8 cellular contexts compared by ENCODE assay signal in genomic region chr6:159790149-159790946, GRCh38. TPM values are rescaled to one million over a fixed set of nuclear protein-coding genes. Genes with fewer than 3 reads are reported as not detected.
DNase-seq lines count a peak whose midpoint lies in the region; ATAC-seq, FAIRE-seq and TF ChIP-seq lines count a peak whose summit lies in the region.

Gene MRPL18, plus strand, starts transcription at chr6:159790467. Its CDS starts 121 bp downstream, at chr6:159790588.

- CTCF ChIA-PET in OCI-LY7 (lab: Charles Lee; ENCODE audit: unreplicated experiment) = interaction anchor here (0.7 to 0.9 kb wide), 2 partner anchors 63 to 99 kb away, joined by 3 to 4 read pairs; partner anchors contain the start of gene WTAP
- CTCF ChIA-PET in endothelial cell of umbilical vein (lab: Charles Lee) = interaction anchor here (0.7 to 2.4 kb wide), 10 partner anchors 16 to 743 kb away, joined by 3 to 7 read pairs (median 4); partner anchors contain the start of genes ACAT2 and WTAP

- no peak for FAIRE-seq in D721Med (lab: Jason Lieb, UNC)
- no peak for FAIRE-seq in endothelial cell of umbilical vein (lab: Jason Lieb, UNC)

- H3K27ac ChIP-seq in OCI-LY7 (ENCODE audit: low read depth, low read length, poor library complexity, severe bottlenecking) (peak within 1 kb of the TSS; percentile 88), endothelial cell of umbilical vein (ENCODE audit: insufficient read depth, low read depth, low read length) (peak within 1 kb of the TSS; percentile 62)

- TF ChIP-seq POLR2A in endothelial cell of umbilical vein (IDR thresholded peaks at IDR 0.05; ENCODE audit: low read depth, low read length) = peak; percentile 82

- H3K9me3 ChIP-seq in OCI-LY7 (ENCODE audit: low read length) = no peaks in the 10 kb centered on the region
- H3K9me3 ChIP-seq in endothelial cell of umbilical vein (replicated peaks; ENCODE audit: control insufficient read depth, insufficient read depth, low read length) = no peaks in the 10 kb centered on the region

- H3K4me1 ChIP-seq in OCI-LY7 (ENCODE audit: insufficient read depth, low read length, poor library complexity, severe bottlenecking) (peaks cover 68% of the 10 kb centered on the region), endothelial cell of umbilical vein (ENCODE audit: control insufficient read depth, extremely low read depth, insufficient read depth, low read length) (peaks cover 27% of the 10 kb centered on the region)

- BruUV-seq in OCI-LY7 (replicated peaks; lab: Mats Ljungman, UMichigan) = no TSS peak
- BruUV-seq in endothelial cell of umbilical vein (replicated peaks; lab: Mats Ljungman, UMichigan) = TSS peak; percentile 47

- peak; percentile 84 for ATAC-seq in GM21526 (IDR thresholded peaks at IDR 0.05; ENCODE audit: low FRiP score, unreplicated experiment)

- H3K79me2 ChIP-seq in OCI-LY7 (ENCODE audit: insufficient read depth, low read depth, low read length) = peaks cover 84% of the 10 kb centered on the region
- H3K79me2 ChIP-seq in endothelial cell of umbilical vein (ENCODE audit: control insufficient read depth, insufficient read depth, low read length) = peaks cover 74% of the 10 kb centered on the region

- H3K27me3 ChIP-seq in endothelial cell of umbilical vein (ENCODE audit: control insufficient read depth in 2 of 2, insufficient read depth in 2 of 2, low read length in 2 of 2) = no peaks in the 10 kb centered on the region

- TF ChIP-seq CTCF in D721Med (IDR thresholded peaks at IDR 0.05; ENCODE audit: insufficient read depth, missing control alignments) (no peak), OCI-LY7 (conservative IDR thresholded peaks at IDR 0.05; ENCODE audit: low read length) (no peak), endothelial cell of umbilical vein (IDR thresholded peaks at IDR 0.05; ENCODE audit: extremely low read depth in 1 of 2, insufficient read depth in 1 of 2, low read depth in 1 of 2, low read length in 2 of 2) (no peak)

- DNase-seq in D721Med (ENCODE audit: insufficient read length, low spot score) (peak; percentile 37), HuH-7.5 (ENCODE audit: low spot score) (peak; percentile 92), OCI-LY7 (ENCODE audit: low spot score) (peak; percentile 98), activated T-cell treated with anti-CD3 and anti-CD28 coated beads for 1 hour (ENCODE audit: low read depth) (peak; percentile 82), endothelial cell of umbilical vein (ENCODE audit: low read depth, low spot score) (peak; percentile 98), midbrain (lab: John Stamatoyannopoulos, UW) (peak; percentile 98)
- DNase-seq in stimulated activated CD8-positive, alpha-beta memory T cell treated with anti-CD3 and anti-CD28 coated beads, Interleukin-2, amount 100 ng/mL, for 48 hours (ENCODE audit: low read depth in 2 of 2) = peak; percentile 79 to 84

- no peaks in the 10 kb centered on the region for H3K9me2 ChIP-seq in OCI-LY7 (ENCODE audit: insufficient read depth, low read length)

- H3K4me3 ChIP-seq in OCI-LY7 (ENCODE audit: low read depth, low read length, poor library complexity, severe bottlenecking) (peak within 1 kb of the TSS; percentile 99), endothelial cell of umbilical vein (replicated peaks in 1 of 3; ENCODE audit: insufficient read depth in 1 of 3, low read depth in 1 of 3, low read length in 3 of 3) (peak within 1 kb of the TSS; percentile 63 to 95 (median 64))

- H3K36me3 ChIP-seq in OCI-LY7 (ENCODE audit: insufficient read depth, low read length) = peaks cover 79% of the 10 kb centered on the region
- H3K36me3 ChIP-seq in endothelial cell of umbilical vein (ENCODE audit: control insufficient read depth in 2 of 2, extremely low read depth in 1 of 2, insufficient read depth in 2 of 2, low read length in 2 of 2) = peaks cover 2 to 3% of the 10 kb centered on the region in 2 experiments

- intact Hi-C loops in OCI-LY7 (cut with micrococcal nuclease; ENCODE audit: unreplicated experiment) (loop anchor here (2.0 to 10.0 kb wide), 2 partner anchors 62 to 174 kb away; partner anchors contain the start of gene IGF2R), endothelial cell of umbilical vein (cut with micrococcal nuclease) (loop anchor here (1.0 to 10.0 kb wide), 4 partner anchors 39 to 667 kb away; partner anchors contain the start of gene SOD2)

- H4K20me1 ChIP-seq in OCI-LY7 (ENCODE audit: insufficient read depth, low read length) (peaks cover 41% of the 10 kb centered on the region), endothelial cell of umbilical vein (replicated peaks; ENCODE audit: control insufficient read depth, extremely low read depth, insufficient read depth, low read length) (peaks cover 2% of the 10 kb centered on the region)

- POLR2A ChIA-PET in OCI-LY7 (lab: Charles Lee) = interaction anchor here (0.5 to 3.5 kb wide), 29 partner anchors 9 to 573 kb away, joined by 3 to 48 read pairs (median 4); partner anchors contain the start of genes ACAT2 and WTAP
- POLR2A ChIA-PET in endothelial cell of umbilical vein (lab: Charles Lee) = interaction anchor here (0.6 to 2.9 kb wide), 10 partner anchors 10 to 222 kb away, joined by 3 to 21 read pairs (median 3); partner anchors contain the start of genes ACAT2, SOD2 and WTAP

- H3K4me2 ChIP-seq in OCI-LY7 (ENCODE audit: low read length) (peak within 1 kb of the TSS; percentile 98), endothelial cell of umbilical vein (ENCODE audit: insufficient read depth, low read length) (peak within 1 kb of the TSS; percentile 55)

- H2AFZ ChIP-seq in OCI-LY7 (ENCODE audit: low read length) (peak within 1 kb of the TSS; percentile 81; the same call in 1 of the 2 replicates), endothelial cell of umbilical vein (ENCODE audit: low read depth, low read length) (peak within 1 kb of the TSS; percentile 87)

- dilution Hi-C loops in endothelial cell of umbilical vein (cut with MboI; ENCODE audit: extremely low pct_ligation_motif_present, low sequenced_read_pairs) = no loop called here

- peak within 1 kb of the TSS; percentile 87 for H3K9ac ChIP-seq in endothelial cell of umbilical vein (replicated peaks; ENCODE audit: extremely low read depth, insufficient read depth, low read length)

- no peaks in the 10 kb centered on the region for H3K9me1 ChIP-seq in endothelial cell of umbilical vein (replicated peaks; ENCODE audit: control insufficient read depth, extremely low read depth, insufficient read depth, low read length)

TF ChIP-seq in endothelial cell of umbilical vein, 7 proteins besides CTCF, POLR2A, EP300 and RAD21:
- no peak for TF ChIP-seq EZH2 (IDR thresholded peaks at IDR 0.05; ENCODE audit: borderline replicate concordance, low read depth, low read length, severe bottlenecking)
- peak; percentile 67 for TF ChIP-seq POLR2AphosphoS5 (IDR thresholded peaks at IDR 0.05; ENCODE audit: insufficient read depth, low read depth, low read length)
- peak; percentile 10 for TF ChIP-seq MYC (IDR thresholded peaks at IDR 0.05; ENCODE audit: low read depth, low read length)
- TF ChIP-seq MAX (IDR thresholded peaks at IDR 0.05; ENCODE audit: insufficient read depth, insufficient read length) = peak; percentile 15
- TF ChIP-seq GATA2 (IDR thresholded peaks at IDR 0.05; ENCODE audit: insufficient read depth, insufficient read length, low read depth, low read length) = no peak
- no peak for TF ChIP-seq JUN (IDR thresholded peaks at IDR 0.05; ENCODE audit: borderline replicate concordance, insufficient read depth, insufficient read length, low read depth)
- TF ChIP-seq FOS (IDR thresholded peaks at IDR 0.05; ENCODE audit: borderline replicate concordance, insufficient read depth, low read length) = no peak
TF ChIP-seq in endothelial cell of umbilical vein: peak in this region for 3.

RNA-seq across cellular contexts. Expression of gene MRPL18, which starts in this region (rescaled TPM):
- 128 and 147 TPM in 2 replicates for total RNA-seq in OCI-LY7 (2014; rRNA removed; shearing (Covaris generic))
- total RNA-seq in OCI-LY7 (2022) = 102 and 117 TPM in 2 replicates
- total RNA-seq in endothelial cell of umbilical vein = 70.7 and 70.8 TPM in 2 replicates
- polyA plus RNA-seq in endothelial cell of umbilical vein = 40.5 and 55.4 TPM in 2 replicates
- 78.1 and 83.1 TPM in 2 replicates for polyA plus RNA-seq in endothelial cell of umbilical vein (2011; cell fraction: cytosol; rRNA removed)
- polyA plus RNA-seq in endothelial cell of umbilical vein (2011; cell fraction: nucleus; rRNA removed) = 26.4 and 30.8 TPM in 2 replicates
- polyA plus RNA-seq in endothelial cell of umbilical vein (2012) = 67.8 and 89.4 TPM in 2 replicates
- polyA minus RNA-seq in endothelial cell of umbilical vein = 25.4 and 35.4 TPM in 2 replicates
- 16.3 TPM for polyA minus RNA-seq in endothelial cell of umbilical vein (2011; cell fraction: cytosol; rRNA and poly(A)+ RNA removed)
- polyA minus RNA-seq in endothelial cell of umbilical vein (2011; cell fraction: nucleus; rRNA and poly(A)+ RNA removed) = 8.4 and 10.1 TPM in 2 replicates

Comparison
In these comparisons a context has a peak if more than half of its experiments do, and no peak if none do; other contexts are left out.
1. Peak in every context shown above with its lines: DNase-seq, ATAC-seq, H3K4me3 ChIP-seq and H3K27ac ChIP-seq.
2. DNase-seq: peak in every context shown above with its lines; median percentile 98 in OCI-LY7; 98 in endothelial cell of umbilical vein; 98 in midbrain; 92 in HuH-7.5; 82 in activated T-cell treated with anti-CD3 and anti-CD28 coated beads for 1 hour; 82 in stimulated activated CD8-positive, alpha-beta memory T cell treated with anti-CD3 and anti-CD28 coated beads, Interleukin-2, amount 100 ng/mL, for 48 hours; 37 in D721Med.